ENCODE assay signal across 15 cellular contexts in genomic region chr12:16611146-16611545, GRCh38. TPM values are rescaled to one million over a fixed set of nuclear protein-coding genes. Genes with fewer than 3 reads are reported as not detected.
A peak's percentile ranks its signal among the peaks of the same experiment; 100 is the strongest.
DNase-seq lines count a peak whose midpoint lies in the region; ATAC-seq and TF ChIP-seq lines count a peak whose summit lies in the region.
"Had no signal": no experiment of that assay in that cellular context is flagged by ENCODE, and none has a peak within 500 bp of the region (broad histone marks: within the 10 kb centered on the region; RNA-seq: fewer than 3 reads in every experiment).

No MANE protein-coding gene starts in this region.

- TF ChIP-seq CTCF in lower leg skin (IDR thresholded peaks at IDR 0.05), result no peak

- ATAC-seq in GM18870 (IDR thresholded peaks at IDR 0.05; ENCODE audit: unreplicated experiment) (peak; percentile 39), HG02763 (IDR thresholded peaks at IDR 0.05; ENCODE audit: unreplicated experiment) (peak; percentile 40), HG03025 (IDR thresholded peaks at IDR 0.05; ENCODE audit: low FRiP score, unreplicated experiment) (no peak), HG03097 (IDR thresholded peaks at IDR 0.05; ENCODE audit: low FRiP score, unreplicated experiment) (no peak)
- ATAC-seq: activated naive CD8-positive, alpha-beta T cell treated with anti-CD3 and anti-CD28 coated beads, Interleukin-2, amount 50 U/mL, for 24 hours; left ventricle myocardium superior; stimulated activated effector memory CD8-positive, alpha-beta T cell treated with anti-CD3 and anti-CD28 coated beads, Interleukin-12 subunit alpha, Interleukin-12 subunit beta, amount 100 ng/mL, for 72 hours had no signal

- no peak overlapping the region for H3K9ac ChIP-seq in rectal smooth muscle tissue (ENCODE audit: low read length)

- peak overlapping the region; percentile 89 for H3K27ac ChIP-seq in rectal smooth muscle tissue (ENCODE audit: low read depth, low read length)
- H3K27ac ChIP-seq: SJCRH30 had no signal

- H3K4me1 ChIP-seq in rectal smooth muscle tissue (ENCODE audit: control insufficient read depth, insufficient read depth, low read length), result peaks cover 5% of the 10 kb centered on the region

- H3K4me3 ChIP-seq in rectal smooth muscle tissue (ENCODE audit: low read length), result peak overlapping the region; percentile 30
- no peak overlapping the region for H3K4me3 ChIP-seq in lower leg skin (ENCODE audit: low read depth, poor library complexity, severe bottlenecking)
- H3K4me3 ChIP-seq: SJCRH30 had no signal

- no peaks in the 10 kb centered on the region for H3K36me3 ChIP-seq in rectal smooth muscle tissue (ENCODE audit: control insufficient read depth, insufficient read depth, low read length)
- H3K36me3 ChIP-seq: esophagus squamous epithelium, SJCRH30 had no signal

- DNase-seq in RPMI8226 (peak; percentile 23), lower leg skin (ENCODE audit: low spot score in 2 of 2) (no peak)
- no peak for DNase-seq in stimulated activated CD4-positive, alpha-beta T cell treated with anti-CD3 and anti-CD28 coated beads, Interleukin-4, amount 100 ng/mL, for 4 hours
- DNase-seq: activated CD4-positive, alpha-beta memory T cell treated with anti-CD3 and anti-CD28 coated beads for 36 hours; activated naive CD8-positive, alpha-beta T cell treated with anti-CD3 and anti-CD28 coated beads, Interleukin-2, amount 50 U/mL, for 24 hours; esophagus squamous epithelium; left ventricle myocardium superior; NCI-H1105; SJCRH30 had no signal

- no peak for TF ChIP-seq POLR2A in lower leg skin (IDR thresholded peaks at IDR 0.05)

- no peaks in the 10 kb centered on the region for H3K27me3 ChIP-seq in rectal smooth muscle tissue (ENCODE audit: control insufficient read depth, insufficient read depth, low read length)
- H3K27me3 ChIP-seq: SJCRH30 had no signal

- WGBS in lower leg skin, 2 donors, result 40 to 44% methylated on average over 2 of the region's 2 CpGs

- intact Hi-C loops in lower leg skin (cut with DNase I; ENCODE audit: low total_unique reads), result no loop called here

RNA-seq across cellular contexts. Expression of gene LMO3, which starts 5.2 kb away (rescaled TPM):
- 1 to 10 TPM; 1.7 to 5.8 (median 3.4) TPM for total RNA-seq in lower leg skin
- total RNA-seq: activated CD4-positive, alpha-beta memory T cell treated with anti-CD3 and anti-CD28 coated beads for 36 hours had no signal

Comparison
In these comparisons a context has a peak if more than half of its experiments do, and no peak if none do; other contexts are left out.
1. ATAC-seq: peak in GM18870 (single experiment) and HG02763 (single experiment); none in HG03025 (single experiment) and HG03097 (single experiment).